ENCODE assay signal across 21 cellular contexts in the genomic region with DNA sequence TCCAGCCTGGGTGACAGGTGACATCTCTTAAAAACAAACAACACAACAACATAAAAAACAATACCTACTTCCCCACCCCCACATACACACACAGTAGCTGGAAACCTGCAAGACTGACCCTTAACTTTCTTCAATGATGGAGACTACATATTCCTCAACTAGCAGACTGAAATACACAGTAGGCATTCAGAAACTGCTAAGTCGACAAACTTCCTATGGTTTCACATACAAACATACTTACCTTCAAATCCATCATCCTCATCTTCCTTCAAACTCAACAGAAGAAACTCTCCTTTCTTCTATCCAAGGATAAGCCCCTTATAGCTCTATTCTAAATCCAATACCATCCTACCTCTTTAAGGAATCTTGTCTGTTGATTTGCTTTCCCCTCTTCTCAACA.
"Had no signal": no experiment of that assay in that cellular context is flagged by ENCODE, and none has a peak within 500 bp of the region (broad histone marks: within the 10 kb centered on the region; RNA-seq: fewer than 3 reads in every experiment).

No MANE protein-coding gene starts in this region.

- H3K4me3 ChIP-seq: SJSA1, SK-N-MC had no signal

- H3K27me3 ChIP-seq: SJSA1 had no signal

- H3K27me3 Mint-ChIP-seq: IgD-negative memory B cell had no signal

- H3K9me3 ChIP-seq: SJSA1 had no signal

- H3K27ac Mint-ChIP-seq: IgD-negative memory B cell had no signal

- DNase-seq: KBM-7, MV-4-11, NCI-H1048, NCI-H1105, NCI-H1417, NCI-H1436 treated with DMSO at 0.1 percent for 48 hours, NCI-H1694, NCI-H187 treated with DMSO at 0.1 percent for 48 hours, NCI-H2029 treated with DMSO at 0.1 percent for 48 hours, NCI-H2171 treated with DMSO at 0.1 percent for 48 hours, NCI-H524, NCI-H526 treated with DMSO at 0.1 percent for 48 hours, NCI-H748 treated with DMSO at 0.1 percent for 48 hours, Right ventricle myocardium superior, RPMI8226, SIG-M5, SW 1271 had no signal

- H3K4me1 ChIP-seq: SJSA1 had no signal

- H3K27ac ChIP-seq: SJSA1, SK-N-MC had no signal

- H3K4me3 Mint-ChIP-seq: IgD-negative memory B cell had no signal

- FAIRE-seq: RCC 7860 had no signal
